ENCODE assay signal across 8 cellular contexts in genomic region chr9:20640331-20641187, GRCh38. TPM values are rescaled to one million over a fixed set of nuclear protein-coding genes. Genes with fewer than 3 reads are reported as not detected.
DNase-seq lines count a peak whose midpoint lies in the region; ATAC-seq lines count a peak whose summit lies in the region.

No MANE protein-coding gene starts in this region.

- no peak overlapping the region for H3K27ac Mint-ChIP-seq in activated T-helper 1 cell treated with anti-CD3 and anti-CD28 coated beads, Interleukin-12 subunit alpha, Interleukin-12 subunit beta, Interleukin-2, Interleukin-4 antibody, amounts not matched to agents 30 ng/mL and 10 ng/mL and 1 ng/mL, durations not matched to agents 14 hours and 24 hours and 36 hours
- H3K27ac Mint-ChIP-seq in immature natural killer cell, result no peak overlapping the region

- intact Hi-C loops in activated T-helper 1 cell treated with anti-CD3 and anti-CD28 coated beads, Interleukin-12 subunit alpha, Interleukin-12 subunit beta, Interleukin-2, Interleukin-4 antibody, amounts not matched to agents 30 ng/mL and 10 ng/mL and 1 ng/mL, durations not matched to agents 14 hours and 24 hours and 36 hours (cut with micrococcal nuclease), result loop anchor here (5.0 kb wide), 1 partner anchor 42 kb away; the partner anchor contains the start of gene FOCAD

- H3K4me1 Mint-ChIP-seq in activated T-helper 1 cell treated with anti-CD3 and anti-CD28 coated beads, Interleukin-12 subunit alpha, Interleukin-12 subunit beta, Interleukin-2, Interleukin-4 antibody, amounts not matched to agents 30 ng/mL and 10 ng/mL and 1 ng/mL, durations not matched to agents 14 hours and 24 hours and 36 hours (ENCODE audit: low read depth), result peaks cover 11% of the 10 kb centered on the region
- peaks cover 9 to 10% of the 10 kb centered on the region in 2 donors for H3K4me1 Mint-ChIP-seq in immature natural killer cell

- H3K27me3 Mint-ChIP-seq in activated T-helper 1 cell treated with anti-CD3 and anti-CD28 coated beads, Interleukin-12 subunit alpha, Interleukin-12 subunit beta, Interleukin-2, Interleukin-4 antibody, amounts not matched to agents 30 ng/mL and 10 ng/mL and 1 ng/mL, durations not matched to agents 14 hours and 24 hours and 36 hours (ENCODE audit: insufficient read depth), result peaks cover 9% of the 10 kb centered on the region
- peaks cover 0 to 14% (median 2%) of the 10 kb centered on the region in 3 donors for H3K27me3 Mint-ChIP-seq in immature natural killer cell (ENCODE audit: low read depth in 3 of 3)

- DNase-seq in NCI-H82 (lab: John Stamatoyannopoulos, UW) (peak; percentile 63), NCI-H82 treated with DMSO at 0.1 percent for 48 hours (lab: John Stamatoyannopoulos, UW; ENCODE audit: unreplicated experiment) (no peak), NCI-H446 treated with DMSO at 0.1 percent for 48 hours (lab: John Stamatoyannopoulos, UW) (peak; percentile 100), immature natural killer cell (peak; percentile 36 to 45 (median 38)), iPS-NIHi7 (ENCODE audit: extremely low spot score) (no peak)
- DNase-seq in activated T-helper 1 cell treated with anti-CD3 and anti-CD28 coated beads, Interleukin-12 subunit alpha, Interleukin-12 subunit beta, Interleukin-2, Interleukin-4 antibody, amounts not matched to agents 30 ng/mL and 10 ng/mL and 1 ng/mL, durations not matched to agents 14 hours and 24 hours and 36 hours (ENCODE audit: low spot score), result peak; percentile 33
- peak; percentile 60 to 63 for DNase-seq in stimulated activated CD8-positive, alpha-beta memory T cell treated with anti-CD3 and anti-CD28 coated beads, Interleukin-2, amount 100 ng/mL, for 48 hours (ENCODE audit: low read depth in 2 of 2)

- peak overlapping the region; percentile 8 for H3K4me3 Mint-ChIP-seq in activated T-helper 1 cell treated with anti-CD3 and anti-CD28 coated beads, Interleukin-12 subunit alpha, Interleukin-12 subunit beta, Interleukin-2, Interleukin-4 antibody, amounts not matched to agents 30 ng/mL and 10 ng/mL and 1 ng/mL, durations not matched to agents 14 hours and 24 hours and 36 hours
- peak overlapping the region in 1 of 5 donors; percentile 1 for H3K4me3 Mint-ChIP-seq in immature natural killer cell

- ATAC-seq in HG03045 (IDR thresholded peaks at IDR 0.05; ENCODE audit: unreplicated experiment), result peak; percentile 84

- H3K9me3 Mint-ChIP-seq in activated T-helper 1 cell treated with anti-CD3 and anti-CD28 coated beads, Interleukin-12 subunit alpha, Interleukin-12 subunit beta, Interleukin-2, Interleukin-4 antibody, amounts not matched to agents 30 ng/mL and 10 ng/mL and 1 ng/mL, durations not matched to agents 14 hours and 24 hours and 36 hours, result no peaks in the 10 kb centered on the region
- no peaks in the 10 kb centered on the region for H3K9me3 Mint-ChIP-seq in immature natural killer cell

- peaks cover 2% of the 10 kb centered on the region for H3K36me3 Mint-ChIP-seq in activated T-helper 1 cell treated with anti-CD3 and anti-CD28 coated beads, Interleukin-12 subunit alpha, Interleukin-12 subunit beta, Interleukin-2, Interleukin-4 antibody, amounts not matched to agents 30 ng/mL and 10 ng/mL and 1 ng/mL, durations not matched to agents 14 hours and 24 hours and 36 hours (ENCODE audit: low read depth)
- H3K36me3 Mint-ChIP-seq in immature natural killer cell, result no peaks in the 10 kb centered on the region

RNA-seq across cellular contexts. Expression of gene MLLT3, which starts 18.3 kb away (rescaled TPM):
- total RNA-seq in activated T-helper 1 cell treated with anti-CD3 and anti-CD28 coated beads, Interleukin-12 subunit alpha, Interleukin-12 subunit beta, Interleukin-2, Interleukin-4 antibody, amounts not matched to agents 30 ng/mL and 10 ng/mL and 1 ng/mL, durations not matched to agents 14 hours and 24 hours and 36 hours, result 33.8 and 36.4 TPM in 2 replicates
- 10 to 100 TPM in 2 of 3 donors, 1 to 10 TPM in 1; 3.0 to 16.1 (median 13.7) TPM for polyA plus RNA-seq in immature natural killer cell

RNA-seq across cellular contexts. Expression of gene FOCAD, which starts 43.5 kb away (rescaled TPM):
- total RNA-seq in activated T-helper 1 cell treated with anti-CD3 and anti-CD28 coated beads, Interleukin-12 subunit alpha, Interleukin-12 subunit beta, Interleukin-2, Interleukin-4 antibody, amounts not matched to agents 30 ng/mL and 10 ng/mL and 1 ng/mL, durations not matched to agents 14 hours and 24 hours and 36 hours, result 31.2 and 33.7 TPM in 2 replicates
- 10 to 100 TPM in 2 of 3 donors, 1 to 10 TPM in 1; 9.1 to 18.5 (median 13.9) TPM for polyA plus RNA-seq in immature natural killer cell

Comparison
In these comparisons a context has a peak if more than half of its experiments do, and no peak if none do; other contexts are left out.
1. DNase-seq: peak in NCI-H82 (single experiment), NCI-H446 treated with DMSO at 0.1 percent for 48 hours (single experiment), activated T-helper 1 cell treated with anti-CD3 and anti-CD28 coated beads, Interleukin-12 subunit alpha, Interleukin-12 subunit beta, Interleukin-2, Interleukin-4 antibody, amounts not matched to agents 30 ng/mL and 10 ng/mL and 1 ng/mL, durations not matched to agents 14 hours and 24 hours and 36 hours (single experiment), immature natural killer cell (3 of 3) and stimulated activated CD8-positive, alpha-beta memory T cell treated with anti-CD3 and anti-CD28 coated beads, Interleukin-2, amount 100 ng/mL, for 48 hours (2 of 2); none in NCI-H82 treated with DMSO at 0.1 percent for 48 hours (single experiment) and iPS-NIHi7 (single experiment).